In the genomic region with DNA sequence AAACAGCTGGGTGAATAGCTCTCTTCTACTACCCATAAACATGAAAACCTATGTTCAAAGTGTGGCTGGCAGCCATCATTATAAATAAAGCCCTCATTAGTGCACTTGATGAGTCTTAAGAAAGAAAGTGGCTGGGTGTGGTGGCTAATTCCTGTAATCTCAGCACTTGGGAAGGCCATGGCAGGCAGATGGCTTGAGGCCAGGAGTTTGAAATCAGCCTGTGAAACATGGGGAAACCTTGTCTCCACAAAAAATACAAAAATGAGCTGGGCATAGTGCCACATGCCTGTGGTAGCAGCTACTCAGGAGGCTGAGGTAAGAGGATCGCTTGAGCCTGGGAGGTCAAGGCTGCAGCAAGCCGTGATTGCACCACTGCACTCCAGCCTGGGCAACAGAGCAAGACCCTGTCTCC, we compare ENCODE assay signal across 16 cellular contexts.
DNase-seq lines count a peak whose midpoint lies in the region; ATAC-seq and TF ChIP-seq lines count a peak whose summit lies in the region.
"Had no signal": no experiment of that assay in that cellular context is flagged by ENCODE, and none has a peak within 500 bp of the region (broad histone marks: within the 10 kb centered on the region; RNA-seq: fewer than 3 reads in every experiment).

No MANE protein-coding gene starts in this region.

- H3K27me3 ChIP-seq in WERI-Rb-1 (ENCODE audit: insufficient read depth, low read depth, severe bottlenecking), result no peaks in the 10 kb centered on the region
- H3K27me3 ChIP-seq: esophagus muscularis mucosa had no signal

- TF ChIP-seq CTCF in choroid plexus epithelial cell (conservative IDR thresholded peaks at IDR 0.05; ENCODE audit: low read depth, low read length) (no peak), WERI-Rb-1 (IDR thresholded peaks at IDR 0.05; ENCODE audit: low read depth, low read length) (no peak)

- H3K9me3 ChIP-seq in WERI-Rb-1 (ENCODE audit: severe bottlenecking), result peaks cover 13% of the 10 kb centered on the region

- no peak for ATAC-seq in HG03108 (IDR thresholded peaks at IDR 0.05; ENCODE audit: unreplicated experiment)
- ATAC-seq: stimulated activated naive B cell treated with anti-CD40 and anti-IgM and Interleukin-4, amounts not matched to agents 10 μg/mL and 1 μg/mL and 100 μg/mL, for 72 hours had no signal

- H3K4me3 ChIP-seq in choroid plexus epithelial cell (ENCODE audit: low read depth, low read length) (no peak overlapping the region), skeletal muscle cell (ENCODE audit: low read depth, low read length) (no peak overlapping the region), WERI-Rb-1 (ENCODE audit: low read depth, low read length) (no peak overlapping the region)
- H3K4me3 ChIP-seq: esophagus muscularis mucosa had no signal

- no peaks in the 10 kb centered on the region for H3K36me3 ChIP-seq in WERI-Rb-1
- H3K36me3 ChIP-seq: esophagus muscularis mucosa had no signal

- peak; percentile 81 for DNase-seq in GM04503 (ENCODE audit: low read depth)
- peak; percentile 97 for DNase-seq in NCI-H524 treated with DMSO at 0.1 percent for 48 hours (lab: John Stamatoyannopoulos, UW)
- DNase-seq in choroid plexus epithelial cell (ENCODE audit: low read depth), result peak; percentile 97
- peak; percentile 60 for DNase-seq in skeletal muscle cell (ENCODE audit: low read depth)
- DNase-seq in GM19238 (ENCODE audit: insufficient read length, low spot score), result no peak
- DNase-seq in HPDE6-E6E7 (ENCODE audit: extremely low spot score), result no peak
- DNase-seq in WERI-Rb-1, result no peak
- DNase-seq: activated CD4-positive, CD25-positive, alpha-beta regulatory T cell; activated T-cell treated with anti-CD3 and anti-CD28 coated beads, Interleukin-2, amount 50 U/mL, for 1 hour; caudate nucleus; kidney; NCI-H187; stimulated activated CD4-positive, alpha-beta T cell treated with anti-CD3 and anti-CD28 coated beads, Interleukin-2, amount 100 ng/mL, for 24 hours; stimulated activated naive B cell treated with anti-CD40 and anti-IgM and Interleukin-4, amounts not matched to agents 10 μg/mL and 1 μg/mL and 100 μg/mL, for 72 hours had no signal

- H3K27ac ChIP-seq in WERI-Rb-1, result no peak overlapping the region
- H3K27ac ChIP-seq: esophagus muscularis mucosa had no signal

Comparison
In these comparisons a context has a peak if more than half of its experiments do, and no peak if none do; other contexts are left out.
1. DNase-seq: peak in GM04503 (single experiment), NCI-H524 treated with DMSO at 0.1 percent for 48 hours (single experiment), choroid plexus epithelial cell (single experiment) and skeletal muscle cell (single experiment); none in GM19238 (single experiment), HPDE6-E6E7 (single experiment) and WERI-Rb-1 (single experiment).